In genomic region chr3:83622526-83622925, GRCh38 we compare ENCODE assay signal across 29 cellular contexts.
"Had no signal": no experiment of that assay in that cellular context is flagged by ENCODE, and none has a peak within 500 bp of the region (broad histone marks: within the 10 kb centered on the region; RNA-seq: fewer than 3 reads in every experiment).

No MANE protein-coding gene starts in this region.

- H3K36me3 ChIP-seq: ascending aorta, cardiac muscle cell had no signal

- ATAC-seq: activated CD4-positive, alpha-beta T cell treated with anti-CD3 and anti-CD28 coated beads for 36 hours; activated CD4-positive, CD25-positive, alpha-beta regulatory T cell treated with anti-CD3 and anti-CD28 coated beads, Interleukin-2, amount 50 U/mL, for 24 hours; activated CD8-positive, alpha-beta memory T cell treated with anti-CD3 and anti-CD28 coated beads, Interleukin-2, amount 10 ng/mL, durations not matched to agents 7 days and 5 days; activated CD8-positive, alpha-beta T cell treated with anti-CD3 and anti-CD28 coated beads, Interleukin-2, amount 10 ng/mL, durations not matched to agents 7 days and 5 days; activated naive CD8-positive, alpha-beta T cell treated with anti-CD3 and anti-CD28 coated beads, Interleukin-2, amount 50 U/mL, for 24 hours had no signal

- H3K4me3 ChIP-seq: ascending aorta, cardiac muscle cell had no signal

- H3K9me3 ChIP-seq: ascending aorta had no signal

- DNase-seq: activated B cell treated with CpG ODN at 0.5 μM for 24 hours; activated CD4-positive, alpha-beta memory T cell treated with anti-CD3 and anti-CD28 coated beads, Interleukin-2, amount 10 ng/mL, durations not matched to agents 7 days and 5 days; activated CD4-positive, alpha-beta T cell treated with anti-CD3 and anti-CD28 coated beads for 1 hour; activated CD4-positive, alpha-beta T cell treated with anti-CD3 and anti-CD28 coated beads for 36 hours; activated CD4-positive, alpha-beta T cell treated with anti-CD3 and anti-CD28 coated beads for 48 hours; activated CD4-positive, alpha-beta T cell treated with anti-CD3 and anti-CD28 coated beads, Interleukin-2, amount 10 ng/mL, durations not matched to agents 7 days and 5 days; activated CD4-positive, alpha-beta T cell treated with anti-CD3 and anti-CD28 coated beads, Interleukin-2, amount 50 U/mL, for 48 hours; activated CD8-positive, alpha-beta memory T cell treated with anti-CD3 and anti-CD28 coated beads for 24 hours; activated CD8-positive, alpha-beta memory T cell treated with anti-CD3 and anti-CD28 coated beads, Interleukin-2, amount 10 ng/mL, durations not matched to agents 7 days and 5 days; activated CD8-positive, alpha-beta memory T cell treated with anti-CD3 and anti-CD28 coated beads, Interleukin-2, amount 50 U/mL, for 48 hours; activated CD8-positive, alpha-beta T cell treated with anti-CD3 and anti-CD28 coated beads, Interleukin-2, amount 10 ng/mL, durations not matched to agents 7 days and 5 days; activated effector memory CD4-positive, alpha-beta T cell treated with Interleukin-2 at 50 U/mL for 16 hours; activated gamma-delta T cell; activated naive CD4-positive, alpha-beta T cell treated with anti-CD3 and anti-CD28 coated beads, Interleukin-2, amount 10 ng/mL, durations not matched to agents 7 days and 5 days; activated naive CD4-positive, alpha-beta T cell treated with Interleukin-2 at 50 U/mL for 16 hours; activated naive CD8-positive, alpha-beta T cell treated with anti-CD3 and anti-CD28 coated beads, Interleukin-2, amount 10 ng/mL, durations not matched to agents 7 days and 5 days; activated naive CD8-positive, alpha-beta T cell treated with anti-CD3 and anti-CD28 coated beads, Interleukin-2, amount 50 U/mL, for 24 hours; activated T-cell treated with anti-CD3 and anti-CD28 coated beads, Interleukin-2, amount 50 U/mL, for 24 hours; activated T-cell treated with anti-CD3 and anti-CD28 coated beads, Interleukin-2, amount 50 U/mL, for 48 hours; amygdala; anterior cingulate cortex; caudate nucleus; cerebellar nuclear complex; T-helper 2 cell; T-helper 9 cell had no signal

- H3K27ac ChIP-seq: ascending aorta, cardiac muscle cell, VCaP had no signal

- H3K27me3 ChIP-seq: ascending aorta, cardiac muscle cell had no signal
